ENCODE assay signal across 8 cellular contexts in genomic region chr2:85409719-85410583, GRCh38. TPM values are rescaled to one million over a fixed set of nuclear protein-coding genes. Genes with fewer than 3 reads are reported as not detected.
A peak's percentile ranks its signal among the peaks of the same experiment; 100 is the strongest.
DNase-seq lines count a peak whose midpoint lies in the region; ATAC-seq and TF ChIP-seq lines count a peak whose summit lies in the region.

TSS of gene CAPG (minus strand) at chr2:85410366. CDS start at chr2:85402145, 8,221 bp downstream.

- H3K36me3 ChIP-seq in thyroid gland: no peaks in the 10 kb centered on the region

- no peaks in the 10 kb centered on the region for H3K9me3 ChIP-seq in thyroid gland

- H3K4me1 Mint-ChIP-seq in MCF 10A (ENCODE audit: insufficient read depth, unreplicated experiment) (peaks cover 33% of the 10 kb centered on the region), memory B cell (peaks cover 41% of the 10 kb centered on the region)

- WGBS in thyroid gland, 2 donors: 48 to 50% methylated on average over 10 to 12 of the region's 12 CpGs

- H3K27ac ChIP-seq in RWPE1 (peak within 1 kb of the TSS; percentile 95), thyroid gland (peak within 1 kb of the TSS; percentile 58 to 83 (median 80))

- H3K27me3 ChIP-seq in thyroid gland: no peaks in the 10 kb centered on the region

- no peak within 1 kb of the TSS for H3K4me3 ChIP-seq in thyroid gland (replicated peaks in 1 of 3)

- H3K9me3 Mint-ChIP-seq in MCF 10A (ENCODE audit: unreplicated experiment) (no peaks in the 10 kb centered on the region), memory B cell (no peaks in the 10 kb centered on the region)

- H3K4me1 ChIP-seq in thyroid gland: peaks cover 63 to 75% of the 10 kb centered on the region in 2 donors

- no peak for TF ChIP-seq CTCF in RWPE1 (conservative IDR thresholded peaks at IDR 0.05; ENCODE audit: low read depth)
- no peak for TF ChIP-seq CTCF in MCF 10A (IDR thresholded peaks at IDR 0.05; ENCODE audit: unreplicated experiment)
- no peak for TF ChIP-seq CTCF in thyroid gland (IDR thresholded peaks at IDR 0.05)

- H3K4me3 Mint-ChIP-seq in MCF 10A (ENCODE audit: unreplicated experiment) (peak within 1 kb of the TSS; percentile 70), memory B cell (peak within 1 kb of the TSS; percentile 87)

- no TSS peak for BruUV-seq in MCF 10A (replicated peaks; lab: Mats Ljungman, UMichigan)

- ATAC-seq in GM18907 (IDR thresholded peaks at IDR 0.05; ENCODE audit: unreplicated experiment): peak; percentile 76
- ATAC-seq in HG03039 (IDR thresholded peaks at IDR 0.05; ENCODE audit: unreplicated experiment): peak; percentile 43
- ATAC-seq in memory B cell (ENCODE audit: low read depth): peak; percentile 77

- peak in 1 of 2 donors; percentile 12 for TF ChIP-seq POLR2A in thyroid gland (IDR thresholded peaks at IDR 0.05)

- H3K27ac Mint-ChIP-seq in MCF 10A (ENCODE audit: low read depth, unreplicated experiment): peak within 1 kb of the TSS; percentile 83
- H3K27ac Mint-ChIP-seq in memory B cell: peak within 1 kb of the TSS; percentile 86

- CTCF ChIA-PET in RWPE1 (lab: Yijun Ruan, JAX): no interaction called here
- CTCF ChIA-PET in MCF 10A (lab: Yijun Ruan, JAX): interaction anchor here (2.4 kb wide), 1 partner anchor 10 kb away, joined by 7 read pairs; no protein-coding TSS in a partner anchor

- peak; percentile 78 for DNase-seq in RWPE1 (ENCODE audit: low spot score)
- DNase-seq in MCF 10A (ENCODE audit: unreplicated experiment): peak; percentile 73
- peak; percentile 60 to 63 for DNase-seq in memory B cell (ENCODE audit: low spot score in 2 of 2)
- DNase-seq in thyroid gland: peak; percentile 68 to 78
- no peak for DNase-seq in NCI-H1105 treated with DMSO at 0.1 percent for 48 hours (lab: John Stamatoyannopoulos, UW)
- DNase-seq in NCI-H69 (lab: John Stamatoyannopoulos, UW): no peak

- POLR2A ChIA-PET in RWPE1 (lab: Yijun Ruan, JAX; ENCODE audit: low non-redundant PET) (no interaction called here), MCF 10A (lab: Yijun Ruan, JAX) (interaction anchor here (0.8 to 1.2 kb wide), 3 partner anchors 57 to 132 kb away, joined by 3 to 4 read pairs (median 3); no protein-coding TSS in a partner anchor)

- H3K27me3 Mint-ChIP-seq in MCF 10A (ENCODE audit: insufficient read depth, unreplicated experiment) (no peaks in the 10 kb centered on the region), memory B cell (no peaks in the 10 kb centered on the region)

- H3K36me3 Mint-ChIP-seq in MCF 10A (ENCODE audit: insufficient read depth, unreplicated experiment): peaks cover 24% of the 10 kb centered on the region
- H3K36me3 Mint-ChIP-seq in memory B cell: peaks cover 2% of the 10 kb centered on the region

- intact Hi-C loops in MCF 10A (cut with micrococcal nuclease): loop anchor here (5.0 kb wide), 1 partner anchor 58 kb away; the partner anchor contains the start of genes ELMOD3 and RETSAT
- intact Hi-C loops in thyroid gland (cut with DNase I): loop anchor here (10.0 kb wide), 1 partner anchor 55 kb away; the partner anchor contains the start of genes ELMOD3 and RETSAT

RNA-seq across cellular contexts. Expression of gene CAPG, which starts in this region (rescaled TPM):
- total RNA-seq in MCF 10A (2022) (173 and 188 TPM in 2 replicates), thyroid gland (100 to 1,000 TPM; 155 to 257 (median 225) TPM)

Comparison
In these comparisons a context has a peak if more than half of its experiments do, and no peak if none do; other contexts are left out.
1. DNase-seq: peak in RWPE1 (single experiment), MCF 10A (single experiment), memory B cell (2 of 2) and thyroid gland (2 of 2); none in NCI-H1105 treated with DMSO at 0.1 percent for 48 hours (single experiment) and NCI-H69 (single experiment).
2. Peak in every context shown above with its lines, with median percentiles within 50 percentile points of each other: ATAC-seq.